26 cellular contexts compared by ENCODE assay signal in genomic region chr1:107339775-107340174, GRCh38.
"Had no signal": no experiment of that assay in that cellular context is flagged by ENCODE, and none has a peak within 500 bp of the region (broad histone marks: within the 10 kb centered on the region; RNA-seq: fewer than 3 reads in every experiment).

No MANE protein-coding gene starts in this region.

- H3K36me3 Mint-ChIP-seq: activated naive CD8-positive, alpha-beta T cell treated with anti-CD3 and anti-CD28 coated beads for 36 hours; naive thymus-derived CD8-positive, alpha-beta T cell; stimulated activated effector memory CD8-positive, alpha-beta T cell treated with anti-CD3 and anti-CD28 coated beads, Interleukin-12 subunit alpha, Interleukin-12 subunit beta, amount 100 ng/mL, for 72 hours had no signal

- H3K4me3 Mint-ChIP-seq: activated naive CD4-positive, alpha-beta T cell treated with anti-CD3 and anti-CD28 coated beads for 36 hours; activated naive CD8-positive, alpha-beta T cell treated with anti-CD3 and anti-CD28 coated beads for 36 hours; naive thymus-derived CD8-positive, alpha-beta T cell; neural crest cell; stimulated activated effector memory CD8-positive, alpha-beta T cell treated with anti-CD3 and anti-CD28 coated beads, Interleukin-12 subunit alpha, Interleukin-12 subunit beta, amount 100 ng/mL, for 72 hours; stimulated activated naive CD8-positive, alpha-beta T cell treated with anti-CD3 and anti-CD28 coated beads, Interleukin-15, Interleukin-2, amounts not matched to agents 100 ng/mL and 50 ng/mL, for 24 hours; type B pancreatic cell had no signal

- H3K27ac Mint-ChIP-seq: activated naive CD4-positive, alpha-beta T cell treated with anti-CD3 and anti-CD28 coated beads for 36 hours; activated naive CD8-positive, alpha-beta T cell treated with anti-CD3 and anti-CD28 coated beads for 36 hours; naive thymus-derived CD8-positive, alpha-beta T cell; stimulated activated effector memory CD8-positive, alpha-beta T cell treated with anti-CD3 and anti-CD28 coated beads, Interleukin-12 subunit alpha, Interleukin-12 subunit beta, amount 100 ng/mL, for 72 hours; stimulated activated naive CD8-positive, alpha-beta T cell treated with anti-CD3 and anti-CD28 coated beads, Interleukin-15, Interleukin-2, amounts not matched to agents 100 ng/mL and 50 ng/mL, for 24 hours; type B pancreatic cell had no signal

- H3K4me1 Mint-ChIP-seq: activated naive CD8-positive, alpha-beta T cell treated with anti-CD3 and anti-CD28 coated beads for 36 hours; naive thymus-derived CD8-positive, alpha-beta T cell; stimulated activated effector memory CD8-positive, alpha-beta T cell treated with anti-CD3 and anti-CD28 coated beads, Interleukin-12 subunit alpha, Interleukin-12 subunit beta, amount 100 ng/mL, for 72 hours had no signal

- H3K9me3 Mint-ChIP-seq: activated naive CD4-positive, alpha-beta T cell treated with anti-CD3 and anti-CD28 coated beads for 36 hours; activated naive CD8-positive, alpha-beta T cell treated with anti-CD3 and anti-CD28 coated beads for 36 hours; naive thymus-derived CD8-positive, alpha-beta T cell; neural crest cell; stimulated activated effector memory CD8-positive, alpha-beta T cell treated with anti-CD3 and anti-CD28 coated beads, Interleukin-12 subunit alpha, Interleukin-12 subunit beta, amount 100 ng/mL, for 72 hours; stimulated activated naive CD8-positive, alpha-beta T cell treated with anti-CD3 and anti-CD28 coated beads, Interleukin-15, Interleukin-2, amounts not matched to agents 100 ng/mL and 50 ng/mL, for 24 hours; type B pancreatic cell had no signal

- DNase-seq: activated CD4-positive, alpha-beta T cell treated with anti-CD3 and anti-CD28 coated beads for 4 hours; activated CD4-positive, alpha-beta T cell treated with anti-CD3 and anti-CD28 coated beads, Interleukin-2, amount 50 U/mL, for 4 hours; activated CD8-positive, alpha-beta memory T cell treated with anti-CD3 and anti-CD28 coated beads for 24 hours; activated effector memory CD4-positive, alpha-beta T cell treated with anti-CD3 and anti-CD28 coated beads, Interleukin-2, amount 50 U/mL, for 16 hours; activated naive CD4-positive, alpha-beta T cell treated with anti-CD3 and anti-CD28 coated beads for 36 hours; activated naive CD8-positive, alpha-beta T cell treated with anti-CD3 and anti-CD28 coated beads for 36 hours; adrenal gland; aorta; body of pancreas; dermis blood vessel endothelial cell; effector CD8-positive, alpha-beta T cell; esophagus squamous epithelium; left lung; lower lobe of right lung; mesenchymal stem cell; naive thymus-derived CD8-positive, alpha-beta T cell; nucleus accumbens; pancreas; retina; sigmoid colon; small intestine; stimulated activated CD4-positive, alpha-beta T cell treated with anti-CD3 and anti-CD28 coated beads, Interleukin-4, amount 100 ng/mL, for 24 hours had no signal

- ATAC-seq: body of pancreas; left lung; lower lobe of right lung; naive thymus-derived CD8-positive, alpha-beta T cell; pancreas; stimulated activated effector memory CD8-positive, alpha-beta T cell treated with anti-CD3 and anti-CD28 coated beads, Interleukin-12 subunit alpha, Interleukin-12 subunit beta, amount 100 ng/mL, for 72 hours had no signal

- H3K27me3 Mint-ChIP-seq: activated naive CD8-positive, alpha-beta T cell treated with anti-CD3 and anti-CD28 coated beads for 36 hours; type B pancreatic cell had no signal
